In genomic region chrX:39675619-39676018, GRCh38 we compare ENCODE assay signal across 1 cellular context.
TF ChIP-seq lines count a peak whose summit lies in the region.

No MANE protein-coding gene starts in this region.

TF ChIP-seq in K562, 482 proteins besides CTCF, POLR2A, EP300 and RAD21 (continued from another document):
- TF ChIP-seq, protein P1, sequence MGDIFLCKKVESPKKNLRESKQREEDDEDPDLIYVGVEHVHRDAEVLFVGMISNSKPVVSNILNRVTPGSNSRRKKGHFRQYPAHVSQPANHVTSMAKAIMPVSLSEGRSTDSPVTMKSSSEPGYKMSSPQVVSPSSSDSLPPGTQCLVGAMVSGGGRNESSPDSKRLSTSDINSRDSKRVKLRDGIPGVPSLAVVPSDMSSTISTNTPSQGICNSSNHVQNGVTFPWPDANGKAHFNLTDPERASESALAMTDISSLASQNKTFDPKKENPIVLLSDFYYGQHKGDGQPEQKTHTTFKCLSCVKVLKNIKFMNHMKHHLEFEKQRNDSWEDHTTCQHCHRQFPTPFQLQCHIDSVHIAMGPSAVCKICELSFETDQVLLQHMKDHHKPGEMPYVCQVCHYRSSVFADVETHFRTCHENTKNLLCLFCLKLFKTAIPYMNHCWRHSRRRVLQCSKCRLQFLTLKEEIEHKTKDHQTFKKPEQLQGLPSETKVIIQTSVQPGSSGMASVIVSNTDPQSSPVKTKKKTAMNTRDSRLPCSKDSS (IDR thresholded peaks at IDR 0.05; ENCODE audit: low read depth, partially characterized antibody) = no peak
- TF ChIP-seq NFIC (IDR thresholded peaks at IDR 0.05) (no peak), SRSF1 (IDR thresholded peaks at IDR 0.05; ENCODE audit: low read depth, low read length) (no peak), TARDBP (IDR thresholded peaks at IDR 0.05) (no peak), ZNF551 (CRISPR knock-in tag; IDR thresholded peaks at IDR 0.05) (no peak), NCOA6 (IDR thresholded peaks at IDR 0.05) (no peak), BACH1 (tag; IDR thresholded peaks at IDR 0.05) (no peak), USF2 (CRISPR knock-in tag; IDR thresholded peaks at IDR 0.05) (peak; percentile 54), MAFF (IDR thresholded peaks at IDR 0.05; ENCODE audit: low read length) (no peak), RFX7 (CRISPR knock-in tag; IDR thresholded peaks at IDR 0.05) (no peak), RAD51 (IDR thresholded peaks at IDR 0.05; ENCODE audit: borderline replicate concordance, low read depth) (peak; percentile 40; the same call in 1 of the 2 replicates), PHF20 (IDR thresholded peaks at IDR 0.05; ENCODE audit: partially characterized antibody) (no peak), TGIF2 (CRISPR knock-in tag; IDR thresholded peaks at IDR 0.05) (no peak), NFXL1 (CRISPR knock-in tag; IDR thresholded peaks at IDR 0.05) (no peak), ATF1 (CRISPR knock-in tag; IDR thresholded peaks at IDR 0.05) (no peak), ATF1 (tag; IDR thresholded peaks at IDR 0.05) (no peak)
- TF ChIP-seq, protein P2, sequence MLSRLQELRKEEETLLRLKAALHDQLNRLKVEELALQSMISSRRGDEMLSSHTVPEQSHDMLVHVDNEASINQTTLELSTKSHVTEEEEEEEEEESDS (CRISPR knock-in tag; IDR thresholded peaks at IDR 0.05) = no peak
- TF ChIP-seq, protein P3, sequence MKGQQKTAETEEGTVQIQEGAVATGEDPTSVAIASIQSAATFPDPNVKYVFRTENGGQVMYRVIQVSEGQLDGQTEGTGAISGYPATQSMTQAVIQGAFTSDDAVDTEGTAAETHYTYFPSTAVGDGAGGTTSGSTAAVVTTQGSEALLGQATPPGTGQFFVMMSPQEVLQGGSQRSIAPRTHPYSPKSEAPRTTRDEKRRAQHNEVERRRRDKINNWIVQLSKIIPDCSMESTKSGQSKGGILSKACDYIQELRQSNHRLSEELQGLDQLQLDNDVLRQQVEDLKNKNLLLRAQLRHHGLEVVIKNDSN (CRISPR knock-in tag; IDR thresholded peaks at IDR 0.05) = peak; percentile 72
- TF ChIP-seq, protein P4, sequence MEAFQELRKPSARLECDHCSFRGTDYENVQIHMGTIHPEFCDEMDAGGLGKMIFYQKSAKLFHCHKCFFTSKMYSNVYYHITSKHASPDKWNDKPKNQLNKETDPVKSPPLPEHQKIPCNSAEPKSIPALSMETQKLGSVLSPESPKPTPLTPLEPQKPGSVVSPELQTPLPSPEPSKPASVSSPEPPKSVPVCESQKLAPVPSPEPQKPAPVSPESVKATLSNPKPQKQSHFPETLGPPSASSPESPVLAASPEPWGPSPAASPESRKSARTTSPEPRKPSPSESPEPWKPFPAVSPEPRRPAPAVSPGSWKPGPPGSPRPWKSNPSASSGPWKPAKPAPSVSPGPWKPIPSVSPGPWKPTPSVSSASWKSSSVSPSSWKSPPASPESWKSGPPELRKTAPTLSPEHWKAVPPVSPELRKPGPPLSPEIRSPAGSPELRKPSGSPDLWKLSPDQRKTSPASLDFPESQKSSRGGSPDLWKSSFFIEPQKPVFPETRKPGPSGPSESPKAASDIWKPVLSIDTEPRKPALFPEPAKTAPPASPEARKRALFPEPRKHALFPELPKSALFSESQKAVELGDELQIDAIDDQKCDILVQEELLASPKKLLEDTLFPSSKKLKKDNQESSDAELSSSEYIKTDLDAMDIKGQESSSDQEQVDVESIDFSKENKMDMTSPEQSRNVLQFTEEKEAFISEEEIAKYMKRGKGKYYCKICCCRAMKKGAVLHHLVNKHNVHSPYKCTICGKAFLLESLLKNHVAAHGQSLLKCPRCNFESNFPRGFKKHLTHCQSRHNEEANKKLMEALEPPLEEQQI (IDR thresholded peaks at IDR 0.05) = no peak
